30 cellular contexts compared by ENCODE assay signal in the genomic region with DNA sequence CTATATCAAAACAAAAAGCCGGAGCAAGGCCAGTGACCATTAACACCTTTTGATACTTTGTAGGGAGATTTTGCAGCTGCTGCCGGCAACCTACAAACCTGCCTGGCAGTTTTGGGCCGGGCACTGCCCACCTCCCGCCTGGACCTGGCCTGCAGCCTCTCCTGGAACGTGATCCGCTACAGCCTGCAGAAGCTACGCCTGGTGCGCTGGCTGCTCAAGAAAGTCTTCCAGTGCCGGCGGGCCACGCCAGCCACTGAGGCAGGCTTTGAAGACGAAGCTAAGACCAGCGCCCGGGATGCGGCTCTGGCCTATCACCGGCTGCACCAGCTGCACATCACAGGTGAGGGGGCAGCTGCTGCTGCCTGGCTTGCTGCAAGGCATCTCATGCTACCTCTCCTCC. TPM values are rescaled to one million over a fixed set of nuclear protein-coding genes. Genes with fewer than 3 reads are reported as not detected.
"Had no signal": no experiment of that assay in that cellular context is flagged by ENCODE, and none has a peak within 500 bp of the region (broad histone marks: within the 10 kb centered on the region; RNA-seq: fewer than 3 reads in every experiment).

No MANE protein-coding gene starts in this region.

- H3K27ac Mint-ChIP-seq: nephron, progenitor cell of endocrine pancreas had no signal

- H3K4me3 ChIP-seq: left ventricle myocardium inferior, lung, ovary, sigmoid colon, stomach, testis, thyroid gland, transverse colon, upper lobe of left lung, vagina had no signal

- DNase-seq: hypothalamus; immature natural killer cell; kidney; left colon; left ventricle myocardium inferior; naive thymus-derived CD8-positive, alpha-beta T cell; nucleus accumbens; ovary; retina; right cardiac atrium; sigmoid colon; small intestine; stimulated activated CD4-positive, alpha-beta T cell treated with anti-CD3 and anti-CD28 coated beads, Interleukin-12 subunit alpha, Interleukin-12 subunit beta, amount 100 ng/mL, for 4 hours; stimulated activated CD4-positive, alpha-beta T cell treated with anti-CD3 and anti-CD28 coated beads, Interleukin-15, amount 100 ng/mL, for 24 hours; stimulated activated CD4-positive, alpha-beta T cell treated with anti-CD3 and anti-CD28 coated beads, Interleukin-2, amount 100 ng/mL, for 24 hours; stimulated activated CD4-positive, alpha-beta T cell treated with anti-CD3 and anti-CD28 coated beads, Interleukin-4, amount 100 ng/mL, for 1 hour; stimulated activated naive B cell treated with anti-CD40 and anti-IgM and Interleukin-4, amounts not matched to agents 10 μg/mL and 1 μg/mL and 100 μg/mL, for 72 hours; stimulated activated naive CD8-positive, alpha-beta T cell treated with anti-CD3 and anti-CD28 coated beads, Interleukin-15, Interleukin-2, amounts not matched to agents 100 U/mL and 50 U/mL, for 24 hours; stomach; testis; thyroid gland; transverse colon had no signal

- H3K27me3 Mint-ChIP-seq: naive thymus-derived CD8-positive, alpha-beta T cell; progenitor cell of endocrine pancreas; stimulated activated naive B cell treated with anti-CD40 and anti-IgM and Interleukin-4, amounts not matched to agents 10 μg/mL and 1 μg/mL and 100 μg/mL, for 72 hours had no signal

- H3K4me1 Mint-ChIP-seq: immature natural killer cell, neural crest cell had no signal

- H3K4me1 ChIP-seq: stomach, testis, thyroid gland, transverse colon, upper lobe of left lung, vagina had no signal

- H3K9me3 Mint-ChIP-seq: immature natural killer cell; naive thymus-derived CD8-positive, alpha-beta T cell; nephron; neural crest cell; stimulated activated naive B cell treated with anti-CD40 and anti-IgM and Interleukin-4, amounts not matched to agents 10 μg/mL and 1 μg/mL and 100 μg/mL, for 72 hours had no signal

- H3K27me3 ChIP-seq: ovary, sigmoid colon, stomach, testis, thyroid gland, transverse colon, upper lobe of left lung, vagina had no signal

- ATAC-seq: left colon; naive thymus-derived CD8-positive, alpha-beta T cell; right cardiac atrium; stimulated activated naive B cell treated with anti-CD40 and anti-IgM and Interleukin-4, amounts not matched to agents 10 μg/mL and 1 μg/mL and 100 μg/mL, for 72 hours; stimulated activated naive CD8-positive, alpha-beta T cell treated with anti-CD3 and anti-CD28 coated beads, Interleukin-15, Interleukin-2, amounts not matched to agents 100 U/mL and 50 U/mL, for 24 hours had no signal

- H3K9me3 ChIP-seq: left ventricle myocardium inferior, ovary, sigmoid colon, stomach, testis, thyroid gland, transverse colon, upper lobe of left lung, vagina had no signal

- H3K27ac ChIP-seq: left ventricle myocardium inferior, ovary, sigmoid colon, stomach, testis, thyroid gland, transverse colon, upper lobe of left lung, vagina had no signal

- H3K4me3 Mint-ChIP-seq: immature natural killer cell; naive thymus-derived CD8-positive, alpha-beta T cell; nephron; neural crest cell had no signal

RNA-seq across cellular contexts. Expression of gene SHISA8, which starts 34.2 kb away (rescaled TPM):
- total RNA-seq: left colon, mesenteric fat pad, progenitor cell of endocrine pancreas, sigmoid colon, stomach, thyroid gland, urinary bladder, vagina had no signal
- polyA plus RNA-seq: immature natural killer cell; naive thymus-derived CD8-positive, alpha-beta T cell; ovary; urinary bladder had no signal

RNA-seq across cellular contexts. Expression of gene TNFRSF13C, which starts 46.0 kb away (rescaled TPM):
- total RNA-seq: sigmoid colon, thyroid gland, vagina had no signal
- polyA plus RNA-seq: immature natural killer cell had no signal
